ENCODE assay signal across 26 cellular contexts in the genomic region with DNA sequence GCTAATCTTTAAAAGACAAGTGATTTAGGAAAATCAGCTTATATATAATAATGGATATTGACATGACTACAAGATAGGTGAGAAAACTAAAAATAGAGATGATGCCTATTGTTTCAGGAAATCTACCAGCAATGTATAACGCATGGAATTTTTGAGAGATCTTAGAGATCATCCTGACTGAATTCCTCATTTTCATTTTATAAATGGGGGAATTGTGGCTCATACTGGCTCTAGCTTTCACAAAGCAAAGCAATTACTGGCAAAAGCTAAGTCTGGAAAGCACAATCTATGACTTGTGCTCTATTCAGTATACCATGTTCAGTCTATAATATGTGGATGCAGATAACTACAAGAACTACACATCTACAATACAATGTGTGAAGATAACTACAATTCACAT.
"Had no signal": no experiment of that assay in that cellular context is flagged by ENCODE, and none has a peak within 500 bp of the region (broad histone marks: within the 10 kb centered on the region; RNA-seq: fewer than 3 reads in every experiment).

No MANE protein-coding gene starts in this region.

- H3K4me3 ChIP-seq: ascending aorta, breast epithelium, cardiac muscle cell, colonic mucosa, esophagus muscularis mucosa, gastrocnemius medialis had no signal

- H3K27me3 ChIP-seq: ascending aorta, breast epithelium, cardiac muscle cell, colonic mucosa, esophagus muscularis mucosa, gastrocnemius medialis had no signal

- H3K9me3 ChIP-seq: ascending aorta, breast epithelium, colonic mucosa, esophagus muscularis mucosa, gastrocnemius medialis had no signal

- H3K27ac ChIP-seq: ascending aorta, breast epithelium, cardiac muscle cell, colonic mucosa, esophagus muscularis mucosa, foreskin keratinocyte, gastrocnemius medialis had no signal

- H3K36me3 ChIP-seq: ascending aorta, breast epithelium, cardiac muscle cell, colonic mucosa, esophagus muscularis mucosa, gastrocnemius medialis had no signal

- DNase-seq: activated CD4-positive, alpha-beta memory T cell treated with anti-CD3 and anti-CD28 coated beads, Interleukin-2, amount 10 ng/mL, durations not matched to agents 7 days and 5 days; activated CD4-positive, alpha-beta T cell treated with anti-CD3 and anti-CD28 coated beads for 1 hour; activated CD4-positive, alpha-beta T cell treated with anti-CD3 and anti-CD28 coated beads for 4 hours; activated CD4-positive, alpha-beta T cell treated with anti-CD3 and anti-CD28 coated beads, Interleukin-2, amount 10 ng/mL, durations not matched to agents 7 days and 5 days; activated CD4-positive, alpha-beta T cell treated with anti-CD3 and anti-CD28 coated beads, Interleukin-2, amount 50 U/mL, for 4 hours; activated CD8-positive, alpha-beta memory T cell treated with anti-CD3 and anti-CD28 coated beads, Interleukin-2, amount 50 U/mL, for 48 hours; activated gamma-delta T cell; activated naive CD4-positive, alpha-beta T cell; activated naive CD4-positive, alpha-beta T cell treated with anti-CD3 and anti-CD28 coated beads, Interleukin-2, amount 10 ng/mL, durations not matched to agents 7 days and 5 days; activated naive CD8-positive, alpha-beta T cell treated with anti-CD3 and anti-CD28 coated beads, Interleukin-2, amount 10 ng/mL, durations not matched to agents 7 days and 5 days; activated T-cell treated with anti-CD3 and anti-CD28 coated beads for 4 hours; activated T-cell treated with anti-CD3 and anti-CD28 coated beads, Interleukin-2, amount 50 U/mL, for 24 hours; activated T-cell treated with anti-CD3 and anti-CD28 coated beads, Interleukin-2, amount 50 U/mL, for 72 hours; central memory CD4-positive, alpha-beta T cell; cerebellar nuclear complex; colonic mucosa; effector CD4-positive, alpha-beta T cell; effector memory CD8-positive, alpha-beta T cell; erythroblast; foreskin keratinocyte; gastrocnemius medialis; T-helper 2 cell had no signal
